In genomic region chr2:109555346-109555900, GRCh38 we compare ENCODE assay signal across 19 cellular contexts. TPM values are rescaled to one million over a fixed set of nuclear protein-coding genes. Genes with fewer than 3 reads are reported as not detected.
"Had no signal": no experiment of that assay in that cellular context is flagged by ENCODE, and none has a peak within 500 bp of the region (broad histone marks: within the 10 kb centered on the region; RNA-seq: fewer than 3 reads in every experiment).

No MANE protein-coding gene starts in this region.

- H3K4me3 ChIP-seq: left lung, prostate gland, right atrium auricular region, thyroid gland had no signal

- ATAC-seq: activated CD4-positive, CD25-positive, alpha-beta regulatory T cell treated with anti-CD3 and anti-CD28 coated beads, Interleukin-2, amount 50 U/mL, for 24 hours; activated naive CD8-positive, alpha-beta T cell treated with anti-CD3 and anti-CD28 coated beads, Interleukin-2, amount 50 U/mL, for 24 hours; activated T-cell treated with anti-CD3 and anti-CD28 coated beads, Interleukin-2, amount 50 U/mL, for 72 hours; left lung; naive thymus-derived CD8-positive, alpha-beta T cell had no signal

- H3K36me3 ChIP-seq: prostate gland had no signal

- H3K9me3 ChIP-seq: left lung, prostate gland, right atrium auricular region, thyroid gland had no signal

- H3K4me1 ChIP-seq: left lung, prostate gland, right atrium auricular region, thyroid gland had no signal

- H3K27me3 ChIP-seq: left lung, right atrium auricular region, thyroid gland had no signal

- DNase-seq: activated CD4-positive, alpha-beta memory T cell treated with anti-CD3 and anti-CD28 coated beads, Interleukin-2, amount 10 ng/mL, durations not matched to agents 7 days and 5 days; activated CD4-positive, alpha-beta T cell treated with anti-CD3 and anti-CD28 coated beads, Interleukin-2, amount 10 ng/mL, durations not matched to agents 24 days and 14 days; activated effector memory CD4-positive, alpha-beta T cell treated with anti-CD3 and anti-CD28 coated beads, Interleukin-2, amount 50 U/mL, for 16 hours; activated naive CD4-positive, alpha-beta T cell treated with anti-CD3 and anti-CD28 coated beads, Interleukin-2, amount 50 U/mL, for 16 hours; activated naive CD8-positive, alpha-beta T cell treated with anti-CD3 and anti-CD28 coated beads, Interleukin-2, amount 50 U/mL, for 24 hours; activated T-cell treated with anti-CD3 and anti-CD28 coated beads, Interleukin-2, amount 50 U/mL, for 72 hours; aorta; caudate nucleus; effector CD4-positive, alpha-beta T cell; hippocampal formation; kidney glomerular epithelial cell; left lung; naive thymus-derived CD8-positive, alpha-beta T cell; stimulated activated CD4-positive, alpha-beta T cell treated with anti-CD3 and anti-CD28 coated beads, Interleukin-12 subunit alpha, Interleukin-12 subunit beta, amount 100 ng/mL, for 4 hours; substantia nigra; thyroid gland had no signal

- H3K27ac ChIP-seq: left lung, prostate gland, right atrium auricular region, thyroid gland had no signal

RNA-seq across cellular contexts. Expression of gene SEPTIN10, which starts 58.3 kb away (rescaled TPM):
- total RNA-seq: naive thymus-derived CD8-positive, alpha-beta T cell had no signal
